ENCODE assay signal across 8 cellular contexts in genomic region chrX:153474718-153475117, GRCh38. TPM values are rescaled to one million over a fixed set of nuclear protein-coding genes. Genes with fewer than 3 reads are reported as not detected.
A peak's percentile ranks its signal among the peaks of the same experiment; 100 is the strongest.
DNase-seq lines count a peak whose midpoint lies in the region; ATAC-seq and TF ChIP-seq lines count a peak whose summit lies in the region.

No MANE protein-coding gene starts in this region.

- in situ Hi-C loops in astrocyte of the spinal cord (cut with HindIII; ENCODE audit: low sequenced_read_pairs), result no loop called here

- TF ChIP-seq POLR2A in Peyer's patch (IDR thresholded peaks at IDR 0.05), result no peak

- H3K36me3 ChIP-seq in Peyer's patch, result no peaks in the 10 kb centered on the region

- H3K4me3 ChIP-seq in AG10803 (ENCODE audit: low read length) (no peak overlapping the region), Peyer's patch (peak overlapping the region in 3 of 4 donors; percentile 27 to 39 (median 35)), astrocyte of the spinal cord (ENCODE audit: low read depth, low read length) (no peak overlapping the region)

- TF ChIP-seq CTCF in AG10803 (conservative IDR thresholded peaks at IDR 0.05; ENCODE audit: low read length), result no peak
- no peak for TF ChIP-seq CTCF in Peyer's patch (IDR thresholded peaks at IDR 0.05)
- TF ChIP-seq CTCF in astrocyte of the spinal cord (IDR thresholded peaks at IDR 0.05; ENCODE audit: low read depth, low read length), result no peak

- no peaks in the 10 kb centered on the region for H3K27me3 ChIP-seq in Peyer's patch

- H3K4me1 ChIP-seq in Peyer's patch, result peaks cover 0 to 3% (median under 1%) of the 10 kb centered on the region in 4 donors

- ATAC-seq in left lobe of liver, result no peak
- no peak for ATAC-seq in GM19467 (IDR thresholded peaks at IDR 0.05; ENCODE audit: unreplicated experiment)
- no peak for ATAC-seq in HG02763 (IDR thresholded peaks at IDR 0.05; ENCODE audit: unreplicated experiment)

- peak; percentile 57 for DNase-seq in AG10803 (ENCODE audit: low read depth)
- peak; percentile 24 to 57 (median 52) for DNase-seq in Peyer's patch
- DNase-seq in astrocyte of the spinal cord (ENCODE audit: low read depth, low spot score), result peak; percentile 63
- DNase-seq in left lobe of liver (ENCODE audit: low spot score), result peak; percentile 49
- DNase-seq in stimulated activated CD8-positive, alpha-beta memory T cell treated with anti-CD3 and anti-CD28 coated beads, Interleukin-4, amount 100 ng/mL, for 48 hours, result peak; percentile 44
- no peak for DNase-seq in HPDE6-E6E7 (ENCODE audit: extremely low spot score)

- no peak overlapping the region for H3K27ac ChIP-seq in Peyer's patch

- no peaks in the 10 kb centered on the region for H3K9me3 ChIP-seq in Peyer's patch

RNA-seq across cellular contexts. Expression of gene HAUS7, which starts 4.3 kb away (rescaled TPM):
- total RNA-seq in Peyer's patch (100 to 1,000 TPM in 1 of 4 donors, 10 to 100 TPM in 2, 1 to 10 TPM in 1; 8.2 to 156 (median 16.0) TPM), left lobe of liver (11.2 TPM)

RNA-seq across cellular contexts. Expression of gene BGN, which starts 20.1 kb away (rescaled TPM):
- 10 to 100 TPM in 3 of 4 donors, 1 to 10 TPM in 1; 2.5 to 28.9 (median 11.7) TPM for total RNA-seq in Peyer's patch
- total RNA-seq in left lobe of liver, result 88.4 TPM

RNA-seq across cellular contexts. Expression of gene TREX2, which starts 28.9 kb away (rescaled TPM):
- total RNA-seq in Peyer's patch (1 to 10 TPM in 3 of 4 donors, not detected in 1; 1.1 to 3.1 (median 3.0) TPM), left lobe of liver (0.23 TPM)

RNA-seq across cellular contexts. Expression of gene ATP2B3, which starts 42.7 kb away (rescaled TPM):
- total RNA-seq in Peyer's patch (not detected), left lobe of liver (not detected)

Comparison
In these comparisons a context has a peak if more than half of its experiments do, and no peak if none do; other contexts are left out.
1. H3K4me3 ChIP-seq: peak in Peyer's patch (3 of 4); none in AG10803 (single experiment) and astrocyte of the spinal cord (single experiment).